In the genomic region with DNA sequence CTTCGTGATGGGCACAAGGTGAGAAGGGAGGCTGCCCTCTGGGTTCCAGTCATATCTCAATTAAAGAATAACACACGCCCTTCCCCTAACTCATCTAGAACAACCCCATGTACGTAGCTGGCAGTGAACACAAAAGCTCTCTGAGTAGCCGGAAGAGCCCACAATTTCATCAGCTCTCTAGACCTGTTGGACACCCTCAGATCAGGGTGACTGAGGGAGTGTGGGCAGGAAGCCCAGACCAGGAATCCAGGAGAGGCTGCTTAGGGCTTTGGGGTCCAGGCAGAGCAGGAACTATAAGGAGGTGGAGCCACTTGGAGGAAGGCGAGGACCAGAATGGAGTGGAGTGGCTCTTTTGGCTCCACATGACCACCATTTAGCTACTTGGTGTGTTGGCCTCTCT, we compare ENCODE assay signal across 22 cellular contexts.
A peak's percentile ranks its signal among the peaks of the same experiment; 100 is the strongest.
DNase-seq lines count a peak whose midpoint lies in the region; ATAC-seq, FAIRE-seq and TF ChIP-seq lines count a peak whose summit lies in the region.
"Had no signal": no experiment of that assay in that cellular context is flagged by ENCODE, and none has a peak within 500 bp of the region (broad histone marks: within the 10 kb centered on the region; RNA-seq: fewer than 3 reads in every experiment).

No MANE protein-coding gene starts in this region.

- H3K4me1 ChIP-seq in Caco-2 = peaks cover 16% of the 10 kb centered on the region
- peaks cover 98% of the 10 kb centered on the region for H3K4me1 ChIP-seq in KMS-11 (ENCODE audit: low read depth, poor library complexity, severe bottlenecking)
- H3K4me1 ChIP-seq in HepG2 (ENCODE audit: insufficient read depth, low read length) = peaks cover 46% of the 10 kb centered on the region

- TF ChIP-seq POLR2A in HepG2 (IDR thresholded peaks at IDR 0.05; ENCODE audit: insufficient read depth in 1 of 2, low read depth in 2 of 2, low read length in 2 of 2) = no peak

- H3K9ac ChIP-seq in KMS-11 = peak overlapping the region; percentile 28; the same call in 1 of the 2 replicates
- no peak overlapping the region for H3K9ac ChIP-seq in HepG2 (ENCODE audit: insufficient read depth, low read depth, low read length)

- intact Hi-C loops in Caco-2 (cut with micrococcal nuclease; ENCODE audit: unreplicated experiment) = loop anchor here (2.0 kb wide), 1 partner anchor 51 kb away; no protein-coding TSS in a partner anchor
- intact Hi-C loops in HepG2 (cut with micrococcal nuclease; ENCODE audit: unreplicated experiment) = no loop called here

- no peak for TF ChIP-seq RAD21 in HepG2 (CRISPR knock-in tag; IDR thresholded peaks at IDR 0.05)

- no peak for DNase-seq in Caco-2
- no peak for DNase-seq in HepG2 (ENCODE audit: low spot score)
- DNase-seq in NCI-H1092 (lab: John Stamatoyannopoulos, UW) = no peak
- DNase-seq in nephron progenitor cell = no peak
- DNase-seq: activated CD8-positive, alpha-beta T cell treated with anti-CD3 and anti-CD28 coated beads, Interleukin-2, amount 10 ng/mL, durations not matched to agents 7 days and 5 days; activated naive CD4-positive, alpha-beta T cell treated with anti-CD3 and anti-CD28 coated beads for 36 hours; CD8-positive, alpha-beta T cell; central memory CD4-positive, alpha-beta T cell; cortex of kidney; DMS 273 treated with DMSO at 0.1 percent for 48 hours; glutamatergic neuron; NCI-H1436 treated with DMSO at 0.1 percent for 48 hours; NCI-H345; Right ventricle myocardium superior; stimulated activated CD4-positive, alpha-beta T cell treated with anti-CD3 and anti-CD28 coated beads, Interleukin-4, amount 100 ng/mL, for 1 hour; T-helper 17 cell; tibial artery had no signal

- H3K9me3 ChIP-seq in Caco-2 (no peaks in the 10 kb centered on the region), HepG2 (ENCODE audit: low read length) (no peaks in the 10 kb centered on the region)
- H3K9me3 ChIP-seq: tibial artery had no signal

- H3K36me3 Mint-ChIP-seq in Caco-2 (ENCODE audit: insufficient read depth, unreplicated experiment) (peaks cover 28% of the 10 kb centered on the region), nephron progenitor cell (ENCODE audit: low read depth) (peaks cover 3% of the 10 kb centered on the region)

- no peaks in the 10 kb centered on the region for H4K20me1 ChIP-seq in KMS-11 (ENCODE audit: insufficient read depth)
- H4K20me1 ChIP-seq in HepG2 (ENCODE audit: insufficient read depth, low read length) = no peaks in the 10 kb centered on the region

- H3K4me1 Mint-ChIP-seq in Caco-2 (ENCODE audit: low read depth, unreplicated experiment) (peaks cover 18% of the 10 kb centered on the region), nephron progenitor cell (no peaks in the 10 kb centered on the region)

- no peaks in the 10 kb centered on the region for H3K27me3 Mint-ChIP-seq in Caco-2 (ENCODE audit: insufficient read depth, unreplicated experiment)
- H3K27me3 Mint-ChIP-seq in nephron progenitor cell (ENCODE audit: low read depth, poor library complexity) = peaks cover 3% of the 10 kb centered on the region
- H3K27me3 Mint-ChIP-seq: B cell, T-helper 17 cell had no signal

- TF ChIP-seq EP300 in HepG2 (IDR thresholded peaks at IDR 0.05; ENCODE audit: low read depth in 2 of 2, low read length in 2 of 2) = no peak
- no peak for TF ChIP-seq EP300 in HepG2 (CRISPR knock-in tag; IDR thresholded peaks at IDR 0.05; ENCODE audit: borderline replicate concordance)

- POLR2A ChIA-PET in Caco-2 (lab: Charles Lee) (no interaction called here), HepG2 (lab: Yijun Ruan, JAX) (interaction anchor here (1.2 kb wide), 1 partner anchor 11 kb away, joined by 3 read pairs; no protein-coding TSS in a partner anchor)

- TF ChIP-seq CTCF in Caco-2 (IDR thresholded peaks at IDR 0.05; ENCODE audit: insufficient read depth in 1 of 2, low read depth in 1 of 2, low read length in 1 of 2, severe bottlenecking in 1 of 2, unreplicated experiment in 1 of 2) (no peak), KMS-11 (conservative IDR thresholded peaks at IDR 0.05; ENCODE audit: low read depth, low read length) (no peak), HepG2 (CRISPR knock-in tag; IDR thresholded peaks at IDR 0.05) (no peak), nephron progenitor cell (IDR thresholded peaks at IDR 0.05) (no peak)

- no peak overlapping the region for H2AFZ ChIP-seq in KMS-11 (ENCODE audit: low read depth)
- H2AFZ ChIP-seq in HepG2 (ENCODE audit: low read length) = no peak overlapping the region

- BruUV-seq in Caco-2 (replicated peaks; lab: Mats Ljungman, UMichigan) = no TSS peak
- BruUV-seq in HepG2 (replicated peaks; lab: Mats Ljungman, UMichigan) = no TSS peak

- H3K36me3 ChIP-seq in Caco-2 (ENCODE audit: control insufficient read depth, insufficient read depth, low read length) = no peaks in the 10 kb centered on the region; the same call in 1 of the 2 replicates
- no peaks in the 10 kb centered on the region for H3K36me3 ChIP-seq in KMS-11 (ENCODE audit: insufficient read depth)
- no peaks in the 10 kb centered on the region for H3K36me3 ChIP-seq in HepG2 (replicated peaks in 1 of 2; ENCODE audit: control insufficient read depth in 1 of 2, insufficient read depth in 2 of 2, low read length in 2 of 2)
- H3K36me3 ChIP-seq: tibial artery had no signal

- no peak overlapping the region for H3K4me3 ChIP-seq in Caco-2 (ENCODE audit: low read depth, low read length)
- H3K4me3 ChIP-seq in KMS-11 (IDR thresholded peaks at IDR 0.05; ENCODE audit: insufficient read depth, low read depth, low read length) = no peak overlapping the region
- no peak overlapping the region for H3K4me3 ChIP-seq in HepG2 (replicated peaks in 1 of 3; ENCODE audit: insufficient read depth in 1 of 3, low read depth in 2 of 3, low read length in 3 of 3)
- H3K4me3 ChIP-seq: tibial artery had no signal

- CTCF ChIA-PET in Caco-2 (lab: Charles Lee) = interaction anchor here (0.5 to 1.4 kb wide), 2 partner anchors 29 to 453 kb away, joined by 3 to 4 read pairs; no protein-coding TSS in a partner anchor
- CTCF ChIA-PET in HepG2 (lab: Yijun Ruan, JAX; ENCODE audit: low intra/inter-chr PET ratio, low total read pairs) = no interaction called here

- H3K79me2 ChIP-seq in KMS-11 (ENCODE audit: insufficient read depth, low read depth) (0 out of 2 replicates have a peak, but pooled peaks cover 9% of the 10 kb centered on the region), HepG2 (ENCODE audit: insufficient read depth, low read length) (no peaks in the 10 kb centered on the region)

- H3K4me3 Mint-ChIP-seq in Caco-2 (ENCODE audit: unreplicated experiment) (no peak overlapping the region), nephron progenitor cell (no peak overlapping the region)
- H3K4me3 Mint-ChIP-seq: activated CD8-positive, alpha-beta T cell treated with anti-CD3 and anti-CD28 coated beads, Interleukin-2, amount 10 ng/mL, durations not matched to agents 7 days and 5 days; activated naive CD4-positive, alpha-beta T cell treated with anti-CD3 and anti-CD28 coated beads for 36 hours; B cell; CD8-positive, alpha-beta T cell; T-helper 17 cell had no signal

- H3K27ac ChIP-seq in KMS-11 = peak overlapping the region; percentile 80
- peak overlapping the region; percentile 56 for H3K27ac ChIP-seq in HepG2 (ENCODE audit: extremely low read length, insufficient read depth, low read length)
- H3K27ac ChIP-seq: tibial artery had no signal

- WGBS in HepG2 (ENCODE audit: low lambda C conversion rate) = 95% methylated on average over 5 of the region's 5 CpGs

- ATAC-seq in GM21825 (IDR thresholded peaks at IDR 0.05; ENCODE audit: unreplicated experiment) = peak; percentile 13
- peak; percentile 24; the same call in 1 of the 3 replicates for ATAC-seq in HepG2
- ATAC-seq in HG03571 (IDR thresholded peaks at IDR 0.05; ENCODE audit: unreplicated experiment) = no peak
- ATAC-seq in GM19035 (IDR thresholded peaks at IDR 0.05; ENCODE audit: unreplicated experiment) = no peak
- ATAC-seq: activated CD8-positive, alpha-beta T cell treated with anti-CD3 and anti-CD28 coated beads, Interleukin-2, amount 10 ng/mL, durations not matched to agents 7 days and 5 days; CD8-positive, alpha-beta T cell; T-helper 17 cell had no signal

- H3K4me2 ChIP-seq in KMS-11 = peak overlapping the region; percentile 76
- H3K4me2 ChIP-seq in HepG2 (ENCODE audit: low read depth, low read length) = no peak overlapping the region

- H3K9me3 Mint-ChIP-seq in Caco-2 (ENCODE audit: unreplicated experiment) = no peaks in the 10 kb centered on the region
- no peaks in the 10 kb centered on the region for H3K9me3 Mint-ChIP-seq in nephron progenitor cell
- H3K9me3 Mint-ChIP-seq: activated naive CD4-positive, alpha-beta T cell treated with anti-CD3 and anti-CD28 coated beads for 36 hours; CD8-positive, alpha-beta T cell had no signal

- peak overlapping the region; percentile 71 for H3K27ac Mint-ChIP-seq in Caco-2 (ENCODE audit: unreplicated experiment)
- no peak overlapping the region for H3K27ac Mint-ChIP-seq in nephron progenitor cell
- H3K27ac Mint-ChIP-seq: activated CD8-positive, alpha-beta T cell treated with anti-CD3 and anti-CD28 coated beads, Interleukin-2, amount 10 ng/mL, durations not matched to agents 7 days and 5 days; activated naive CD4-positive, alpha-beta T cell treated with anti-CD3 and anti-CD28 coated beads for 36 hours; B cell; T-helper 17 cell had no signal

- in situ Hi-C loops in HepG2 (cut with HindIII; ENCODE audit: extremely low pct_ligation_motif_present, low pct_unique_long_range_greater_than_20kb) = no loop called here

- FAIRE-seq in HepG2 (lab: Jason Lieb, UNC) = no peak

- H3K27me3 ChIP-seq in Caco-2 (replicated peaks; ENCODE audit: control insufficient read depth, insufficient read depth, low read length) (no peaks in the 10 kb centered on the region), KMS-11 (ENCODE audit: insufficient read depth, low read depth) (no peaks in the 10 kb centered on the region), HepG2 (ENCODE audit: control insufficient read depth in 1 of 2, insufficient read depth in 2 of 2, low read length in 2 of 2) (no peaks in the 10 kb centered on the region)
- H3K27me3 ChIP-seq: tibial artery had no signal

TF ChIP-seq in HepG2, 621 proteins besides CTCF, POLR2A, EP300 and RAD21:
- 0 out of 2 replicates have a peak, but pooled peaks have one; percentile 25 for TF ChIP-seq GZF1 (CRISPR knock-in tag; IDR thresholded peaks at IDR 0.05)
- no peak for TF ChIP-seq CSRNP1 (CRISPR knock-in tag; IDR thresholded peaks at IDR 0.05)

Comparison
In these comparisons a context has a peak if more than half of its experiments do, and no peak if none do; other contexts are left out.
1. ATAC-seq: peak in GM21825 (single experiment) and HepG2 (single experiment); none in HG03571 (single experiment) and GM19035 (single experiment).